ENCODE assay signal across 10 cellular contexts in the genomic region with DNA sequence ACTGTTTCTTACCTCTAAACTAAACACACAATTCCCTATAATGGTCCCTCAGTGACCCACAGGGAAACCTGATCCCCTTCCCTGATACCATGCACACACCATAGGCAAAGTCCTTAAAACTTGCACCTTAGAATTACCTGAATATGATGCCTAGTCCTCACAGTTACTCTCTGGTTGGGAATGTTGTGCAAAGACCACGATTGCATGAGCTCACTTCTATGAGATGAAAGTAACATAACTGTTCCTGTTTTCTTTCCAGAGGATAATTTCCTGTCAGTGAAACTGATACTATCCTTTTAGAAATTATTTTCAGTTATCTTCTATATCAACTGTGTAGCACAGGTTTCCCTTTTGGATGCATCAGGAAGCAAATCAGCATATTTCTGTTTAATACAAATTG. TPM values are rescaled to one million over a fixed set of nuclear protein-coding genes. Genes with fewer than 3 reads are reported as not detected.
DNase-seq lines count a peak whose midpoint lies in the region; ATAC-seq lines count a peak whose summit lies in the region.
"Had no signal": no experiment of that assay in that cellular context is flagged by ENCODE, and none has a peak within 500 bp of the region (broad histone marks: within the 10 kb centered on the region; RNA-seq: fewer than 3 reads in every experiment).

No MANE protein-coding gene starts in this region.

- POLR2A ChIA-PET in T-cell (lab: Charles Lee): interaction anchor here in 1 of 2 donors (0.6 to 1.5 kb wide), 2 partner anchors 29 to 30 kb away, joined by 3 to 5 read pairs; no protein-coding TSS in a partner anchor

- H3K9me3 Mint-ChIP-seq in activated T-cell treated with anti-CD3 and anti-CD28 coated beads, Interleukin-2, amount 50 U/mL, for 24 hours: no peaks in the 10 kb centered on the region
- no peaks in the 10 kb centered on the region for H3K9me3 Mint-ChIP-seq in T-cell
- H3K9me3 Mint-ChIP-seq in stimulated activated naive B cell treated with anti-CD40 and anti-IgM and Interleukin-4, amounts not matched to agents 10 μg/mL and 1 μg/mL and 100 μg/mL, for 72 hours: no peaks in the 10 kb centered on the region

- ATAC-seq in T-cell (replicated peaks in 1 of 4) (no peak), HG03175 (IDR thresholded peaks at IDR 0.05; ENCODE audit: unreplicated experiment) (no peak)
- no peak for ATAC-seq in stimulated activated naive B cell treated with anti-CD40 and anti-IgM and Interleukin-4, amounts not matched to agents 10 μg/mL and 1 μg/mL and 100 μg/mL, for 72 hours (replicated peaks)
- ATAC-seq: left lobe of liver had no signal

- no peak for DNase-seq in activated T-cell treated with anti-CD3 and anti-CD28 coated beads, Interleukin-2, amount 50 U/mL, for 24 hours
- no peak for DNase-seq in activated T-cell treated with anti-CD3 and anti-CD28 coated beads, Interleukin-2, amount 50 U/mL, for 48 hours
- DNase-seq in T-cell (no peak), fibroblast of peridontal ligament (ENCODE audit: extremely low read depth) (peak; percentile 47), GOT3 (lab: John Stamatoyannopoulos, UW) (no peak)
- DNase-seq in stimulated activated naive B cell treated with anti-CD40 and anti-IgM and Interleukin-4, amounts not matched to agents 10 μg/mL and 1 μg/mL and 100 μg/mL, for 72 hours: no peak
- DNase-seq in activated CD4-positive, CD25-positive, alpha-beta regulatory T cell (lab: John Stamatoyannopoulos, UW): no peak
- DNase-seq: retina had no signal

- H3K4me1 Mint-ChIP-seq in activated T-cell treated with anti-CD3 and anti-CD28 coated beads, Interleukin-2, amount 50 U/mL, for 24 hours (ENCODE audit: low read depth): peaks cover 96% of the 10 kb centered on the region
- peaks cover 95 to 99% (median 98%) of the 10 kb centered on the region in 3 donors for H3K4me1 Mint-ChIP-seq in T-cell
- H3K4me1 Mint-ChIP-seq in stimulated activated naive B cell treated with anti-CD40 and anti-IgM and Interleukin-4, amounts not matched to agents 10 μg/mL and 1 μg/mL and 100 μg/mL, for 72 hours: peaks cover 59 to 82% of the 10 kb centered on the region in 2 donors

- no peaks in the 10 kb centered on the region for H3K27me3 Mint-ChIP-seq in activated T-cell treated with anti-CD3 and anti-CD28 coated beads, Interleukin-2, amount 50 U/mL, for 24 hours
- no peaks in the 10 kb centered on the region for H3K27me3 Mint-ChIP-seq in T-cell
- H3K27me3 Mint-ChIP-seq in stimulated activated naive B cell treated with anti-CD40 and anti-IgM and Interleukin-4, amounts not matched to agents 10 μg/mL and 1 μg/mL and 100 μg/mL, for 72 hours: no peaks in the 10 kb centered on the region

- CTCF ChIA-PET in T-cell (lab: Charles Lee): interaction anchor here (0.9 to 2.1 kb wide), 5 partner anchors 11 to 283 kb away, joined by 3 to 10 read pairs (median 4); no protein-coding TSS in a partner anchor

- peak overlapping the region; percentile 23 for H3K4me3 Mint-ChIP-seq in activated T-cell treated with anti-CD3 and anti-CD28 coated beads, Interleukin-2, amount 50 U/mL, for 24 hours
- H3K4me3 Mint-ChIP-seq in T-cell: peak overlapping the region; percentile 22 to 91 (median 25)
- no peak overlapping the region for H3K4me3 Mint-ChIP-seq in stimulated activated naive B cell treated with anti-CD40 and anti-IgM and Interleukin-4, amounts not matched to agents 10 μg/mL and 1 μg/mL and 100 μg/mL, for 72 hours

- peak overlapping the region; percentile 92 for H3K27ac Mint-ChIP-seq in activated T-cell treated with anti-CD3 and anti-CD28 coated beads, Interleukin-2, amount 50 U/mL, for 24 hours
- H3K27ac Mint-ChIP-seq in T-cell: peak overlapping the region; percentile 95 to 96
- H3K27ac Mint-ChIP-seq in stimulated activated naive B cell treated with anti-CD40 and anti-IgM and Interleukin-4, amounts not matched to agents 10 μg/mL and 1 μg/mL and 100 μg/mL, for 72 hours: peak overlapping the region; percentile 75

- peaks cover 54% of the 10 kb centered on the region for H3K36me3 Mint-ChIP-seq in activated T-cell treated with anti-CD3 and anti-CD28 coated beads, Interleukin-2, amount 50 U/mL, for 24 hours (ENCODE audit: low read depth)
- H3K36me3 Mint-ChIP-seq in T-cell: peaks cover 20% of the 10 kb centered on the region
- H3K36me3 Mint-ChIP-seq in stimulated activated naive B cell treated with anti-CD40 and anti-IgM and Interleukin-4, amounts not matched to agents 10 μg/mL and 1 μg/mL and 100 μg/mL, for 72 hours: peaks cover 17 to 23% of the 10 kb centered on the region in 2 donors

RNA-seq across cellular contexts. Expression of a gene that starts 51.4 kb away (rescaled TPM):
- total RNA-seq in T-cell: 100 to 1,000 TPM; 128 to 145 (median 135) TPM

Comparison
In these comparisons a context has a peak if more than half of its experiments do, and no peak if none do; other contexts are left out.
1. H3K4me3 Mint-ChIP-seq: peak in activated T-cell treated with anti-CD3 and anti-CD28 coated beads, Interleukin-2, amount 50 U/mL, for 24 hours (single experiment) and T-cell (3 of 3); none in stimulated activated naive B cell treated with anti-CD40 and anti-IgM and Interleukin-4, amounts not matched to agents 10 μg/mL and 1 μg/mL and 100 μg/mL, for 72 hours (0 of 2).
2. Peak in every context shown above with its lines, with median percentiles within 50 percentile points of each other: H3K27ac Mint-ChIP-seq.